24 cellular contexts compared by ENCODE assay signal in the genomic region with DNA sequence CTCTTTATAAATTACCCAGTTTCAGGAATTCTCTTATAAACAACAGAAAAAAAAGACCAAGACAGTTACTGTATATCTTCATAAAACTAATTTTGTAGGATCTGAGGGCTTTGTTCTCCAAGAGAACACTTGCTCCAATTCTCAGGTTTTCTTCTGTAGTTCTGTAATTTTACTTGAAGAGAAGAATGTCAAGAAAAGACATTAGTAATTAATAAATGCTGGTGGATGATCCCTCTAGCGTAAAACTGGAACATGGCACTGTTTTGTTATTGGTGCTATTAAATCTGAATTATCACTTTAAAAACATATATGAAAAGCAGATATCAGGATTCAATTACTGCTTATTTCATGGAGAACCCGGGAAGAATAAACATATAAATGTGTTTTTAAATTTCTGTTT. TPM values are rescaled to one million over a fixed set of nuclear protein-coding genes. Genes with fewer than 3 reads are reported as not detected.
"Had no signal": no experiment of that assay in that cellular context is flagged by ENCODE, and none has a peak within 500 bp of the region (broad histone marks: within the 10 kb centered on the region; RNA-seq: fewer than 3 reads in every experiment).

No MANE protein-coding gene starts in this region.

- H3K27me3 ChIP-seq: MG63, Peyer's patch, SJSA1 had no signal

- H3K36me3 ChIP-seq: MG63, Peyer's patch, SJSA1 had no signal

- ATAC-seq: Right ventricle myocardium inferior, T-cell had no signal

- H3K27ac Mint-ChIP-seq: T-cell had no signal

- H3K36me3 Mint-ChIP-seq: T-cell had no signal

- H3K4me3 ChIP-seq: MG63, PC-9, Peyer's patch, SJSA1, SK-N-MC had no signal

- H3K4me1 ChIP-seq: Peyer's patch, SJSA1 had no signal

- H3K9me3 Mint-ChIP-seq: T-cell had no signal

- H3K4me3 Mint-ChIP-seq: T-cell had no signal

- H3K4me2 ChIP-seq: PC-9 had no signal

- H2AFZ ChIP-seq: PC-9 had no signal

- H3K9me3 ChIP-seq: MG63, Peyer's patch, SJSA1 had no signal

- H3K27ac ChIP-seq: PC-9, Peyer's patch, SJSA1, SK-N-MC had no signal

- DNase-seq: KBM-7, MG63, NCI-H1092, NCI-H1105 treated with DMSO at 0.1 percent for 48 hours, NCI-H1417 treated with DMSO at 0.1 percent for 48 hours, NCI-H146, NCI-H1694 treated with DMSO at 0.1 percent for 48 hours, NCI-H1930, NCI-H2081, NCI-H2107, NCI-H526 treated with DMSO at 0.1 percent for 48 hours, NCI-H748 treated with DMSO at 0.1 percent for 48 hours, OCI-M1, PC-9, Peyer's patch, SHP77 treated with DMSO at 0.1 percent for 48 hours, SW 1271, T-cell had no signal

RNA-seq across cellular contexts. Expression of a gene that starts 36.5 kb away (rescaled TPM):
- total RNA-seq: HT-29, NCI-H460, PC-9, Peyer's patch, Right ventricle myocardium inferior, RPMI7951, SJSA1, T-cell had no signal
